In genomic region chr21:41508415-41509205, GRCh38 we compare ENCODE assay signal across 15 cellular contexts. TPM values are rescaled to one million over a fixed set of nuclear protein-coding genes. Genes with fewer than 3 reads are reported as not detected.
DNase-seq lines count a peak whose midpoint lies in the region; ATAC-seq and TF ChIP-seq lines count a peak whose summit lies in the region.
"Had no signal": no experiment of that assay in that cellular context is flagged by ENCODE, and none has a peak within 500 bp of the region (broad histone marks: within the 10 kb centered on the region; RNA-seq: fewer than 3 reads in every experiment).

No MANE protein-coding gene starts in this region.

- intact Hi-C loops in heart left ventricle (cut with DNase I), result no loop called here
- intact Hi-C loops in right cardiac atrium (cut with DNase I), result no loop called here

- peaks cover 0 to 19% (median 4%) of the 10 kb centered on the region in 12 donors for H3K4me1 ChIP-seq in heart left ventricle
- peaks cover 0 to 21% of the 10 kb centered on the region in 2 donors for H3K4me1 ChIP-seq in right atrium auricular region
- H3K4me1 ChIP-seq in right cardiac atrium (ENCODE audit: control insufficient read depth, insufficient read depth, low read length), result no peaks in the 10 kb centered on the region
- peaks cover 35 to 51% of the 10 kb centered on the region in 2 donors for H3K4me1 ChIP-seq in mucosa of rectum (ENCODE audit: control insufficient read depth in 2 of 2, insufficient read depth in 2 of 2, low read length in 2 of 2)
- H3K4me1 ChIP-seq: foreskin keratinocyte had no signal

- H3K36me3 Mint-ChIP-seq in type B pancreatic cell, result no peaks in the 10 kb centered on the region
- H3K36me3 Mint-ChIP-seq: activated naive CD8-positive, alpha-beta T cell treated with anti-CD3 and anti-CD28 coated beads, Interleukin-2, amount 10 ng/mL, durations not matched to agents 7 days and 5 days had no signal

- TF ChIP-seq CTCF in heart left ventricle (IDR thresholded peaks at IDR 0.05) (no peak), right atrium auricular region (IDR thresholded peaks at IDR 0.05) (no peak), type B pancreatic cell (conservative IDR thresholded peaks at IDR 0.05) (no peak)

- H3K9me3 Mint-ChIP-seq in type B pancreatic cell, result no peaks in the 10 kb centered on the region
- H3K9me3 Mint-ChIP-seq: activated naive CD8-positive, alpha-beta T cell treated with anti-CD3 and anti-CD28 coated beads, Interleukin-2, amount 10 ng/mL, durations not matched to agents 7 days and 5 days; dendritic cell treated with granulocyte-macrophage colony-stimulating factor and Interleukin-4, amounts not matched to agents 40 ng/mL and 50 ng/mL, for 4 days had no signal

- peak overlapping the region; percentile 79 for H3K27ac Mint-ChIP-seq in type B pancreatic cell
- H3K27ac Mint-ChIP-seq: activated naive CD8-positive, alpha-beta T cell treated with anti-CD3 and anti-CD28 coated beads, Interleukin-2, amount 10 ng/mL, durations not matched to agents 7 days and 5 days; dendritic cell treated with granulocyte-macrophage colony-stimulating factor and Interleukin-4, amounts not matched to agents 40 ng/mL and 50 ng/mL, for 4 days had no signal

- peaks cover 68% of the 10 kb centered on the region for H3K27me3 Mint-ChIP-seq in type B pancreatic cell

- H3K9me3 ChIP-seq in heart left ventricle, result no peaks in the 10 kb centered on the region
- no peaks in the 10 kb centered on the region for H3K9me3 ChIP-seq in right atrium auricular region
- no peaks in the 10 kb centered on the region for H3K9me3 ChIP-seq in right cardiac atrium (ENCODE audit: control insufficient read depth, low read length)
- H3K9me3 ChIP-seq in mucosa of rectum (ENCODE audit: control insufficient read depth in 2 of 2, low read length in 2 of 2), result no peaks in the 10 kb centered on the region

- H3K27me3 ChIP-seq in heart left ventricle (peaks cover 23 to 79% (median 46%) of the 10 kb centered on the region in 9 donors), right atrium auricular region (peaks cover 0 to 18% of the 10 kb centered on the region in 2 donors), right cardiac atrium (ENCODE audit: control insufficient read depth, insufficient read depth) (no peaks in the 10 kb centered on the region), mucosa of rectum (ENCODE audit: control insufficient read depth in 2 of 2, insufficient read depth in 2 of 2, low read length in 2 of 2) (peaks cover 3 to 6% of the 10 kb centered on the region in 2 donors)

- no peak overlapping the region for H3K27ac ChIP-seq in heart left ventricle
- no peak overlapping the region for H3K27ac ChIP-seq in right atrium auricular region
- no peak overlapping the region for H3K27ac ChIP-seq in right cardiac atrium (ENCODE audit: low read length)
- H3K27ac ChIP-seq in mucosa of rectum (ENCODE audit: low read depth in 2 of 2, low read length in 2 of 2), result peak overlapping the region; percentile 97 to 98
- H3K27ac ChIP-seq: foreskin keratinocyte had no signal

- peaks cover 5% of the 10 kb centered on the region for H3K4me1 Mint-ChIP-seq in type B pancreatic cell (ENCODE audit: unreplicated experiment)

- peak overlapping the region; percentile 88 to 90 for H3K9ac ChIP-seq in mucosa of rectum (ENCODE audit: low read depth in 1 of 2, low read length in 2 of 2)

- 4 to 7% (median 6%) methylated on average over 16 to 30 of the region's 30 CpGs for WGBS in heart left ventricle, 4 donors
- 7% methylated on average over 30 of the region's 30 CpGs for WGBS in right cardiac atrium

- peak overlapping the region; percentile 82 for H3K4me3 Mint-ChIP-seq in type B pancreatic cell
- H3K4me3 Mint-ChIP-seq: activated naive CD8-positive, alpha-beta T cell treated with anti-CD3 and anti-CD28 coated beads, Interleukin-2, amount 10 ng/mL, durations not matched to agents 7 days and 5 days; dendritic cell treated with granulocyte-macrophage colony-stimulating factor and Interleukin-4, amounts not matched to agents 40 ng/mL and 50 ng/mL, for 4 days had no signal

- H3K36me3 ChIP-seq in heart left ventricle (no peaks in the 10 kb centered on the region), right atrium auricular region (no peaks in the 10 kb centered on the region), mucosa of rectum (ENCODE audit: control insufficient read depth in 2 of 2, insufficient read depth in 2 of 2, low read length in 2 of 2) (peaks cover 0 to 13% of the 10 kb centered on the region in 2 donors)

- ATAC-seq in heart left ventricle (no peak), right cardiac atrium (peak; percentile 7 to 47)

- DNase-seq in heart left ventricle, result no peak
- no peak for DNase-seq in right atrium auricular region (ENCODE audit: low spot score)
- DNase-seq in right cardiac atrium, result no peak
- no peak for DNase-seq in type B pancreatic cell (ENCODE audit: extremely low spot score, unreplicated experiment)
- DNase-seq in activated CD4-positive, CD25-positive, alpha-beta regulatory T cell (lab: John Stamatoyannopoulos, UW), result no peak
- DNase-seq in KG1 (lab: John Stamatoyannopoulos, UW), result no peak
- DNase-seq in NCI-H1436 (lab: John Stamatoyannopoulos, UW), result no peak
- DNase-seq: activated naive CD8-positive, alpha-beta T cell treated with anti-CD3 and anti-CD28 coated beads, Interleukin-2, amount 10 ng/mL, durations not matched to agents 7 days and 5 days; DMS 273 treated with DMSO at 0.1 percent for 48 hours; foreskin keratinocyte had no signal

- H3K4me3 ChIP-seq in heart left ventricle, result peak overlapping the region in 11 of 12 donors; percentile 7 to 46 (median 30)
- peak overlapping the region in 1 of 2 donors; percentile 42 for H3K4me3 ChIP-seq in right atrium auricular region
- H3K4me3 ChIP-seq in right cardiac atrium (ENCODE audit: low read length), result peak overlapping the region; percentile 30
- H3K4me3 ChIP-seq in mucosa of rectum (ENCODE audit: low read length in 2 of 2), result peak overlapping the region; percentile 57 to 69

- TF ChIP-seq POLR2A in heart left ventricle (IDR thresholded peaks at IDR 0.05), result no peak

RNA-seq across cellular contexts. Expression of gene TMPRSS2, which starts 0.7 kb away (rescaled TPM):
- total RNA-seq in heart left ventricle (not detected), right atrium auricular region (not detected), right cardiac atrium (not detected), type B pancreatic cell (ENCODE audit: low replicate concordance) (82.1 and 91.7 TPM in 2 replicates)
- polyA plus RNA-seq in heart left ventricle (under 1 TPM in 1 of 2 donors, not detected in 1; 0.04 TPM), right cardiac atrium (0.05 TPM)
- total RNA-seq: activated naive CD8-positive, alpha-beta T cell treated with anti-CD3 and anti-CD28 coated beads, Interleukin-2, amount 10 ng/mL, durations not matched to agents 7 days and 5 days; foreskin keratinocyte; mononuclear cell; NCI-H460; skeletal muscle tissue had no signal
- polyA plus RNA-seq: foreskin keratinocyte had no signal

Comparison
In these comparisons a context has a peak if more than half of its experiments do, and no peak if none do; other contexts are left out.
1. ATAC-seq: peak in right cardiac atrium (2 of 2); none in heart left ventricle (0 of 4).
2. H3K27ac ChIP-seq: peak in mucosa of rectum (2 of 2); none in heart left ventricle (0 of 12), right atrium auricular region (0 of 2) and right cardiac atrium (single experiment).
3. RNA of gene TMPRSS2, which starts 0.7 kb away (total RNA-seq): 82.1 to 91.7 TPM in type B pancreatic cell; not detected in heart left ventricle, not detected in right atrium auricular region and not detected in right cardiac atrium; every median in the first group is over 10 times any median in the second.